In genomic region chr2:202871161-202872141, GRCh38 we compare ENCODE assay signal across 8 cellular contexts. TPM values are rescaled to one million over a fixed set of nuclear protein-coding genes. Genes with fewer than 3 reads are reported as not detected.
A peak's percentile ranks its signal among the peaks of the same experiment; 100 is the strongest.
DNase-seq lines count a peak whose midpoint lies in the region; ATAC-seq lines count a peak whose summit lies in the region.

ICA1L (minus strand) TSS chr2:202871766; CDS start chr2:202829009, 42,757 bp downstream.

- H3K27ac ChIP-seq in cingulate gyrus (ENCODE audit: low read depth, low read length), result peak within 1 kb of the TSS; percentile 32

- intact Hi-C loops in left colon (cut with DNase I, micrococcal nuclease), result loop anchor here in 1 of 2 donors (10.0 kb wide), 1 partner anchor 287 kb away; no protein-coding TSS in a partner anchor

- peak; percentile 68 for ATAC-seq in GM18867 (IDR thresholded peaks at IDR 0.05; ENCODE audit: unreplicated experiment)
- peak; percentile 79 for ATAC-seq in HG03095 (IDR thresholded peaks at IDR 0.05; ENCODE audit: unreplicated experiment)
- peak; percentile 79 for ATAC-seq in left colon

- DNase-seq in AG08395 (ENCODE audit: low spot score) (peak; percentile 71), NCI-H345 treated with DMSO at 0.1 percent for 48 hours (lab: John Stamatoyannopoulos, UW; ENCODE audit: unreplicated experiment) (peak; percentile 71), left colon (peak; percentile 38 to 57)
- peak; percentile 39 to 51 for DNase-seq in activated CD4-positive, alpha-beta T cell treated with anti-CD3 and anti-CD28 coated beads for 4 hours
- DNase-seq in stimulated activated CD4-positive, alpha-beta T cell treated with anti-CD3 and anti-CD28 coated beads, Interleukin-2, amount 100 ng/mL, for 4 hours (ENCODE audit: low read depth), result peak; percentile 29

RNA-seq across cellular contexts. Expression of gene ICA1L, which starts in this region (rescaled TPM):
- total RNA-seq in left colon, result 1 to 10 TPM; 1.7 to 2.9 TPM

Comparison
In these comparisons a context has a peak if more than half of its experiments do, and no peak if none do; other contexts are left out.
1. Peak in every context shown above with its lines: DNase-seq, ATAC-seq and H3K27ac ChIP-seq.